9 cellular contexts compared by ENCODE assay signal in the genomic region with DNA sequence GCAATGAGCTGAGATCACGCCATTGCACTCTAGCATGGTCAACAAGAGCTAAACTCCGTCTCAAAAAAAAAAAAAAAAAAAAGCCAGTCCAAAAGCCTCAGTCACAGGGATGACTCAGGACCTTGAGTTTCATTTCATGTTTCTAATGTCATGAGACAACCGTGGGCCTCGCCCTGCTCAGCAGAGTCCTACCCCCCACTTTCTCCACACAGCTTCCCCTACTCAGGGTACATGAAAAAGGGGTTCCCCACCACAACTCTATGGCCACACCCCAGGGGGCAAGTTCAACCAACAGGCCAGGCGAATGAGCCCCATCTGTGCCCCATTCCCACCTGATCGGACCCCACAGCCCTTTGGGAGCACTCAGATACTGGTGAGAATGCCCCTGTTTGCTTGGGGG. TPM values are rescaled to one million over a fixed set of nuclear protein-coding genes. Genes with fewer than 3 reads are reported as not detected.
DNase-seq lines count a peak whose midpoint lies in the region; ATAC-seq and TF ChIP-seq lines count a peak whose summit lies in the region.
"Had no signal": no experiment of that assay in that cellular context is flagged by ENCODE, and none has a peak within 500 bp of the region (broad histone marks: within the 10 kb centered on the region; RNA-seq: fewer than 3 reads in every experiment).

No MANE protein-coding gene starts in this region.

- H3K9me3 ChIP-seq in A673 (ENCODE audit: low read depth, low read length, poor library complexity, severe bottlenecking) = no peaks in the 10 kb centered on the region

- TF ChIP-seq CTCF in A673 (conservative IDR thresholded peaks at IDR 0.05; ENCODE audit: low read depth, low read length) = no peak

- DNase-seq in HT1080 (ENCODE audit: low read depth) = peak; percentile 44
- peak; percentile 65 for DNase-seq in epithelial cell of prostate (ENCODE audit: low read depth, low spot score)
- no peak for DNase-seq in inferior parietal cortex (ENCODE audit: extremely low spot score)
- no peak for DNase-seq in A673 (ENCODE audit: low spot score)
- no peak for DNase-seq in NK-92 (lab: John Stamatoyannopoulos, UW; ENCODE audit: unreplicated experiment)
- no peak for DNase-seq in C1 segment of cervical spinal cord (lab: John Stamatoyannopoulos, UW)
- DNase-seq: IMR-90 had no signal

- BruUV-seq in A673 (replicated peaks; lab: Mats Ljungman, UMichigan) = no TSS peak

- H3K27me3 ChIP-seq in A673 (replicated peaks; ENCODE audit: insufficient read depth, low read depth, low read length, poor library complexity) = no peaks in the 10 kb centered on the region

- intact Hi-C loops in A673 (cut with micrococcal nuclease; ENCODE audit: unreplicated experiment) = no loop called here

- no peaks in the 10 kb centered on the region for H3K36me3 ChIP-seq in A673 (ENCODE audit: insufficient read depth, low read length, poor library complexity, severe bottlenecking)

- CTCF ChIA-PET in A673 (lab: Charles Lee) = no interaction called here

- H3K27ac ChIP-seq in epithelial cell of prostate = peak overlapping the region; percentile 16
- H3K27ac ChIP-seq in A673 (ENCODE audit: low read depth, low read length, poor library complexity, severe bottlenecking) = no peak overlapping the region

- no peak overlapping the region for H3K4me3 ChIP-seq in A673 (ENCODE audit: low read depth, low read length, poor library complexity, severe bottlenecking)

- peak; percentile 80 for ATAC-seq in GM18499 (IDR thresholded peaks at IDR 0.05; ENCODE audit: insufficient read depth, unreplicated experiment)
- peak; percentile 86 for ATAC-seq in GM21515 (IDR thresholded peaks at IDR 0.05; ENCODE audit: unreplicated experiment)

- POLR2A ChIA-PET in A673 (lab: Charles Lee; ENCODE audit: low non-redundant PET) = no interaction called here

- H3K4me1 ChIP-seq in A673 (ENCODE audit: insufficient read depth, low read length, poor library complexity, severe bottlenecking) = no peaks in the 10 kb centered on the region

RNA-seq across cellular contexts. Expression of a gene that starts 24.3 kb away (rescaled TPM):
- not detected in 2 replicates for total RNA-seq in HT1080 (2014; rRNA removed; shearing (Covaris generic))
- 0.33 and 0.40 TPM in 2 replicates for polyA plus RNA-seq in HT1080 (2015; cell fraction: cytosol; rRNA removed)
- polyA plus RNA-seq in HT1080 (2015; cell fraction: nucleus; rRNA removed) = not detected in 2 replicates
- 4.1 and 4.9 TPM in 2 replicates for total RNA-seq in A673 (2021)

Comparison
In these comparisons a context has a peak if more than half of its experiments do, and no peak if none do; other contexts are left out.
1. DNase-seq: peak in HT1080 (single experiment) and epithelial cell of prostate (single experiment); none in inferior parietal cortex (single experiment), A673 (single experiment), NK-92 (single experiment) and C1 segment of cervical spinal cord (0 of 14).